Comparison of ENCODE assay signal across 2 cellular contexts in the genomic region with DNA sequence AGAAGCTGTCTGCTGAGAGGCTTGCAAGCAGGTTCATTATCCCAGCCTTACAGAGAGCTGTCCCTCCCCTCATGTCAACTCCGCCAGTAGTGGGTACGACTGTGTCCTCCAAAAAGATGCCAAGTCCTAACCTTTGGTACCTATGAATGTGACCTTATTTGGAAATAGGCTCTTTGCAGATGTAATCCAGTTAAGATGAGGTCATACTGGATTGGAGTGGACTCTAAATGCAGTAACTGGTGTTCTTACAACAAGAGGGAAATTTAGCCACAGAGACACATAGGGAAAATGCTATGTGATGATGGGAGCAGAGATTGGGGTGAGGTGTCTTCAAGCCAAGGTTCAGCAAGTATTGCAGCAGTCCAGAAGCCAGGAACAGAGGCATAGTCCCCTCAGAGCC.
TF ChIP-seq lines count a peak whose summit lies in the region.

No MANE protein-coding gene starts in this region.

TF ChIP-seq in GM23338, 12 proteins besides CTCF, POLR2A, EP300 and RAD21 (continues in another document):
- TF ChIP-seq, protein P1, sequence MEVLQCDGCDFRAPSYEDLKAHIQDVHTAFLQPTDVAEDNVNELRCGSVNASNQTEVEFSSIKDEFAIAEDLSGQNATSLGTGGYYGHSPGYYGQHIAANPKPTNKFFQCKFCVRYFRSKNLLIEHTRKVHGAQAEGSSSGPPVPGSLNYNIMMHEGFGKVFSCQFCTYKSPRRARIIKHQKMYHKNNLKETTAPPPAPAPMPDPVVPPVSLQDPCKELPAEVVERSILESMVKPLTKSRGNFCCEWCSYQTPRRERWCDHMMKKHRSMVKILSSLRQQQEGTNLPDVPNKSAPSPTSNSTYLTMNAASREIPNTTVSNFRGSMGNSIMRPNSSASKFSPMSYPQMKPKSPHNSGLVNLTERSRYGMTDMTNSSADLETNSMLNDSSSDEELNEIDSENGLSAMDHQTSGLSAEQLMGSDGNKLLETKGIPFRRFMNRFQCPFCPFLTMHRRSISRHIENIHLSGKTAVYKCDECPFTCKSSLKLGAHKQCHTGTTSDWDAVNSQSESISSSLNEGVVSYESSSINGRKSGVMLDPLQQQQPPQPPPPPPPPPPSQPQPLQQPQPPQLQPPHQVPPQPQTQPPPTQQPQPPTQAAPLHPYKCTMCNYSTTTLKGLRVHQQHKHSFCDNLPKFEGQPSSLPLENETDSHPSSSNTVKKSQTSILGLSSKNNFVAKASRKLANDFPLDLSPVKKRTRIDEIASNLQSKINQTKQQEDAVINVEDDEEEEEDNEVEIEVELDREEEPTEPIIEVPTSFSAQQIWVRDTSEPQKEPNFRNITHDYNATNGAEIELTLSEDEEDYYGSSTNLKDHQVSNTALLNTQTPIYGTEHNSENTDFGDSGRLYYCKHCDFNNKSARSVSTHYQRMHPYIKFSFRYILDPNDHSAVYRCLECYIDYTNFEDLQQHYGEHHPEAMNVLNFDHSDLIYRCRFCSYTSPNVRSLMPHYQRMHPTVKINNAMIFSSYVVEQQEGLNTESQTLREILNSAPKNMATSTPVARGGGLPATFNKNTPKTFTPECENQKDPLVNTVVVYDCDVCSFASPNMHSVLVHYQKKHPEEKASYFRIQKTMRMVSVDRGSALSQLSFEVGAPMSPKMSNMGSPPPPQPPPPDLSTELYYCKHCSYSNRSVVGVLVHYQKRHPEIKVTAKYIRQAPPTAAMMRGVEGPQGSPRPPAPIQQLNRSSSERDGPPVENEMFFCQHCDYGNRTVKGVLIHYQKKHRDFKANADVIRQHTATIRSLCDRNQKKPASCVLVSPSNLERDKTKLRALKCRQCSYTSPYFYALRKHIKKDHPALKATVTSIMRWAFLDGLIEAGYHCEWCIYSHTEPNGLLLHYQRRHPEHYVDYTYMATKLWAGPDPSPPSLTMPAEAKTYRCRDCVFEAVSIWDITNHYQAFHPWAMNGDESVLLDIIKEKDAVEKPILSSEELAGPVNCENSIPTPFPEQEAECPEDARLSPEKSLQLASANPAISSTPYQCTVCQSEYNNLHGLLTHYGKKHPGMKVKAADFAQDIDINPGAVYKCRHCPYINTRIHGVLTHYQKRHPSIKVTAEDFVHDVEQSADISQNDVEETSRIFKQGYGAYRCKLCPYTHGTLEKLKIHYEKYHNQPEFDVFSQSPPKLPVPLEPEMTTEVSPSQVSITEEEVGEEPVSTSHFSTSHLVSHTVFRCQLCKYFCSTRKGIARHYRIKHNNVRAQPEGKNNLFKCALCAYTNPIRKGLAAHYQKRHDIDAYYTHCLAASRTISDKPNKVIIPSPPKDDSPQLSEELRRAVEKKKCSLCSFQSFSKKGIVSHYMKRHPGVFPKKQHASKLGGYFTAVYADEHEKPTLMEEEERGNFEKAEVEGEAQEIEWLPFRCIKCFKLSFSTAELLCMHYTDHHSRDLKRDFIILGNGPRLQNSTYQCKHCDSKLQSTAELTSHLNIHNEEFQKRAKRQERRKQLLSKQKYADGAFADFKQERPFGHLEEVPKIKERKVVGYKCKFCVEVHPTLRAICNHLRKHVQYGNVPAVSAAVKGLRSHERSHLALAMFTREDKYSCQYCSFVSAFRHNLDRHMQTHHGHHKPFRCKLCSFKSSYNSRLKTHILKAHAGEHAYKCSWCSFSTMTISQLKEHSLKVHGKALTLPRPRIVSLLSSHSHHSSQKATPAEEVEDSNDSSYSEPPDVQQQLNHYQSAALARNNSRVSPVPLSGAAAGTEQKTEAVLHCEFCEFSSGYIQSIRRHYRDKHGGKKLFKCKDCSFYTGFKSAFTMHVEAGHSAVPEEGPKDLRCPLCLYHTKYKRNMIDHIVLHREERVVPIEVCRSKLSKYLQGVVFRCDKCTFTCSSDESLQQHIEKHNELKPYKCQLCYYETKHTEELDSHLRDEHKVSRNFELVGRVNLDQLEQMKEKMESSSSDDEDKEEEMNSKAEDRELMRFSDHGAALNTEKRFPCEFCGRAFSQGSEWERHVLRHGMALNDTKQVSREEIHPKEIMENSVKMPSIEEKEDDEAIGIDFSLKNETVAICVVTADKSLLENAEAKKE (CRISPR knock-in tag; IDR thresholded peaks at IDR 0.05) = no peak
- TF ChIP-seq, protein P2, sequence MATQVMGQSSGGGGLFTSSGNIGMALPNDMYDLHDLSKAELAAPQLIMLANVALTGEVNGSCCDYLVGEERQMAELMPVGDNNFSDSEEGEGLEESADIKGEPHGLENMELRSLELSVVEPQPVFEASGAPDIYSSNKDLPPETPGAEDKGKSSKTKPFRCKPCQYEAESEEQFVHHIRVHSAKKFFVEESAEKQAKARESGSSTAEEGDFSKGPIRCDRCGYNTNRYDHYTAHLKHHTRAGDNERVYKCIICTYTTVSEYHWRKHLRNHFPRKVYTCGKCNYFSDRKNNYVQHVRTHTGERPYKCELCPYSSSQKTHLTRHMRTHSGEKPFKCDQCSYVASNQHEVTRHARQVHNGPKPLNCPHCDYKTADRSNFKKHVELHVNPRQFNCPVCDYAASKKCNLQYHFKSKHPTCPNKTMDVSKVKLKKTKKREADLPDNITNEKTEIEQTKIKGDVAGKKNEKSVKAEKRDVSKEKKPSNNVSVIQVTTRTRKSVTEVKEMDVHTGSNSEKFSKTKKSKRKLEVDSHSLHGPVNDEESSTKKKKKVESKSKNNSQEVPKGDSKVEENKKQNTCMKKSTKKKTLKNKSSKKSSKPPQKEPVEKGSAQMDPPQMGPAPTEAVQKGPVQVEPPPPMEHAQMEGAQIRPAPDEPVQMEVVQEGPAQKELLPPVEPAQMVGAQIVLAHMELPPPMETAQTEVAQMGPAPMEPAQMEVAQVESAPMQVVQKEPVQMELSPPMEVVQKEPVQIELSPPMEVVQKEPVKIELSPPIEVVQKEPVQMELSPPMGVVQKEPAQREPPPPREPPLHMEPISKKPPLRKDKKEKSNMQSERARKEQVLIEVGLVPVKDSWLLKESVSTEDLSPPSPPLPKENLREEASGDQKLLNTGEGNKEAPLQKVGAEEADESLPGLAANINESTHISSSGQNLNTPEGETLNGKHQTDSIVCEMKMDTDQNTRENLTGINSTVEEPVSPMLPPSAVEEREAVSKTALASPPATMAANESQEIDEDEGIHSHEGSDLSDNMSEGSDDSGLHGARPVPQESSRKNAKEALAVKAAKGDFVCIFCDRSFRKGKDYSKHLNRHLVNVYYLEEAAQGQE (IDR thresholded peaks at IDR 0.05; ENCODE audit: unreplicated experiment) = no peak
- TF ChIP-seq CREB1 (CRISPR knock-in tag; IDR thresholded peaks at IDR 0.05; ENCODE audit: low read depth) = no peak
- TF ChIP-seq, protein P3, sequence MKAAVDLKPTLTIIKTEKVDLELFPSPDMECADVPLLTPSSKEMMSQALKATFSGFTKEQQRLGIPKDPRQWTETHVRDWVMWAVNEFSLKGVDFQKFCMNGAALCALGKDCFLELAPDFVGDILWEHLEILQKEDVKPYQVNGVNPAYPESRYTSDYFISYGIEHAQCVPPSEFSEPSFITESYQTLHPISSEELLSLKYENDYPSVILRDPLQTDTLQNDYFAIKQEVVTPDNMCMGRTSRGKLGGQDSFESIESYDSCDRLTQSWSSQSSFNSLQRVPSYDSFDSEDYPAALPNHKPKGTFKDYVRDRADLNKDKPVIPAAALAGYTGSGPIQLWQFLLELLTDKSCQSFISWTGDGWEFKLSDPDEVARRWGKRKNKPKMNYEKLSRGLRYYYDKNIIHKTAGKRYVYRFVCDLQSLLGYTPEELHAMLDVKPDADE (IDR thresholded peaks at IDR 0.05) = no peak
- no peak for TF ChIP-seq ZNF114 (CRISPR knock-in tag; IDR thresholded peaks at IDR 0.05)
- no peak for TF ChIP-seq EZH2 (IDR thresholded peaks at IDR 0.05; ENCODE audit: low read depth, unreplicated experiment)
- no peak for TF ChIP-seq JUNB (IDR thresholded peaks at IDR 0.05; ENCODE audit: unreplicated experiment)
- TF ChIP-seq EZH2phosphoT487 (IDR thresholded peaks at IDR 0.05; ENCODE audit: unreplicated experiment) = no peak
- no peak for TF ChIP-seq NANOG (IDR thresholded peaks at IDR 0.05; ENCODE audit: borderline replicate concordance)
- no peak for TF ChIP-seq STAT1 (IDR thresholded peaks at IDR 0.05; ENCODE audit: unreplicated experiment)

TF ChIP-seq in GM12878, 131 proteins besides CTCF, POLR2A, EP300 and RAD21:
- TF ChIP-seq YBX1 (IDR thresholded peaks at IDR 0.05) (no peak), ZZZ3 (IDR thresholded peaks at IDR 0.05; ENCODE audit: control insufficient read depth, insufficient read length, low read depth) (no peak), ZNF622 (IDR thresholded peaks at IDR 0.05) (no peak), MEF2A (IDR thresholded peaks at IDR 0.05; ENCODE audit: insufficient read depth, low read depth, low read length) (no peak), FOXK2 (IDR thresholded peaks at IDR 0.05) (no peak), CBX5 (IDR thresholded peaks at IDR 0.05; ENCODE audit: low read depth) (no peak), SPI1 (IDR thresholded peaks at IDR 0.05; ENCODE audit: borderline replicate concordance, insufficient read depth, low read depth, low read length) (no peak), IKZF1 (conservative IDR thresholded peaks at IDR 0.05) (no peak), RFX5 (IDR thresholded peaks at IDR 0.05; ENCODE audit: low read depth, low read length) (no peak), EZH2 (IDR thresholded peaks at IDR 0.05; ENCODE audit: borderline replicate concordance, control insufficient read depth, low read depth, low read length) (no peak), RELA (IDR thresholded peaks at IDR 0.05; ENCODE audit: borderline replicate concordance, partially characterized antibody) (no peak), CBFB (IDR thresholded peaks at IDR 0.05; ENCODE audit: low read depth) (no peak), MTA2 (IDR thresholded peaks at IDR 0.05; ENCODE audit: low read depth) (no peak)
- TF ChIP-seq, protein P4, sequence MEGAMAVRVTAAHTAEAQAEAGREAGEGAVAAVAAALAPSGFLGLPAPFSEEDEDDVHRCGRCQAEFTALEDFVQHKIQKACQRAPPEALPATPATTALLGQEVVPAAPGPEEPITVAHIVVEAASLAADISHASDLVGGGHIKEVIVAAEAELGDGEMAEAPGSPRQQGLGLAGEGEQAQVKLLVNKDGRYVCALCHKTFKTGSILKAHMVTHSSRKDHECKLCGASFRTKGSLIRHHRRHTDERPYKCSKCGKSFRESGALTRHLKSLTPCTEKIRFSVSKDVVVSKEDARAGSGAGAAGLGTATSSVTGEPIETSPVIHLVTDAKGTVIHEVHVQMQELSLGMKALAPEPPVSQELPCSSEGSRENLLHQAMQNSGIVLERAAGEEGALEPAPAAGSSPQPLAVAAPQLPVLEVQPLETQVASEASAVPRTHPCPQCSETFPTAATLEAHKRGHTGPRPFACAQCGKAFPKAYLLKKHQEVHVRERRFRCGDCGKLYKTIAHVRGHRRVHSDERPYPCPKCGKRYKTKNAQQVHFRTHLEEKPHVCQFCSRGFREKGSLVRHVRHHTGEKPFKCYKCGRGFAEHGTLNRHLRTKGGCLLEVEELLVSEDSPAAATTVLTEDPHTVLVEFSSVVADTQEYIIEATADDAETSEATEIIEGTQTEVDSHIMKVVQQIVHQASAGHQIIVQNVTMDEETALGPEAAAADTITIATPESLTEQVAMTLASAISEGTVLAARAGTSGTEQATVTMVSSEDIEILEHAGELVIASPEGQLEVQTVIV (IDR thresholded peaks at IDR 0.05; ENCODE audit: borderline replicate concordance, partially characterized antibody) = no peak
- TF ChIP-seq, protein P5, sequence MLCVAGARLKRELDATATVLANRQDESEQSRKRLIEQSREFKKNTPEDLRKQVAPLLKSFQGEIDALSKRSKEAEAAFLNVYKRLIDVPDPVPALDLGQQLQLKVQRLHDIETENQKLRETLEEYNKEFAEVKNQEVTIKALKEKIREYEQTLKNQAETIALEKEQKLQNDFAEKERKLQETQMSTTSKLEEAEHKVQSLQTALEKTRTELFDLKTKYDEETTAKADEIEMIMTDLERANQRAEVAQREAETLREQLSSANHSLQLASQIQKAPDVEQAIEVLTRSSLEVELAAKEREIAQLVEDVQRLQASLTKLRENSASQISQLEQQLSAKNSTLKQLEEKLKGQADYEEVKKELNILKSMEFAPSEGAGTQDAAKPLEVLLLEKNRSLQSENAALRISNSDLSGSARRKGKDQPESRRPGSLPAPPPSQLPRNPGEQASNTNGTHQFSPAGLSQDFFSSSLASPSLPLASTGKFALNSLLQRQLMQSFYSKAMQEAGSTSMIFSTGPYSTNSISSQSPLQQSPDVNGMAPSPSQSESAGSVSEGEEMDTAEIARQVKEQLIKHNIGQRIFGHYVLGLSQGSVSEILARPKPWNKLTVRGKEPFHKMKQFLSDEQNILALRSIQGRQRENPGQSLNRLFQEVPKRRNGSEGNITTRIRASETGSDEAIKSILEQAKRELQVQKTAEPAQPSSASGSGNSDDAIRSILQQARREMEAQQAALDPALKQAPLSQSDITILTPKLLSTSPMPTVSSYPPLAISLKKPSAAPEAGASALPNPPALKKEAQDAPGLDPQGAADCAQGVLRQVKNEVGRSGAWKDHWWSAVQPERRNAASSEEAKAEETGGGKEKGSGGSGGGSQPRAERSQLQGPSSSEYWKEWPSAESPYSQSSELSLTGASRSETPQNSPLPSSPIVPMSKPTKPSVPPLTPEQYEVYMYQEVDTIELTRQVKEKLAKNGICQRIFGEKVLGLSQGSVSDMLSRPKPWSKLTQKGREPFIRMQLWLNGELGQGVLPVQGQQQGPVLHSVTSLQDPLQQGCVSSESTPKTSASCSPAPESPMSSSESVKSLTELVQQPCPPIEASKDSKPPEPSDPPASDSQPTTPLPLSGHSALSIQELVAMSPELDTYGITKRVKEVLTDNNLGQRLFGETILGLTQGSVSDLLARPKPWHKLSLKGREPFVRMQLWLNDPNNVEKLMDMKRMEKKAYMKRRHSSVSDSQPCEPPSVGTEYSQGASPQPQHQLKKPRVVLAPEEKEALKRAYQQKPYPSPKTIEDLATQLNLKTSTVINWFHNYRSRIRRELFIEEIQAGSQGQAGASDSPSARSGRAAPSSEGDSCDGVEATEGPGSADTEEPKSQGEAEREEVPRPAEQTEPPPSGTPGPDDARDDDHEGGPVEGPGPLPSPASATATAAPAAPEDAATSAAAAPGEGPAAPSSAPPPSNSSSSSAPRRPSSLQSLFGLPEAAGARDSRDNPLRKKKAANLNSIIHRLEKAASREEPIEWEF (IDR thresholded peaks at IDR 0.05; ENCODE audit: insufficient replicate concordance, low read depth, low read length) = no peak
